17 cellular contexts compared by ENCODE assay signal in genomic region chr22:24053481-24054226, GRCh38. TPM values are rescaled to one million over a fixed set of nuclear protein-coding genes. Genes with fewer than 3 reads are reported as not detected.
DNase-seq lines count a peak whose midpoint lies in the region; ATAC-seq, FAIRE-seq and TF ChIP-seq lines count a peak whose summit lies in the region.
"Had no signal": no experiment of that assay in that cellular context is flagged by ENCODE, and none has a peak within 500 bp of the region (broad histone marks: within the 10 kb centered on the region; RNA-seq: fewer than 3 reads in every experiment).

No MANE protein-coding gene starts in this region.

- CTCF ChIA-PET in activated CD8-positive, alpha-beta T cell treated with anti-CD3 and anti-CD28 coated beads, Interleukin-2, amount 10 ng/mL, durations not matched to agents 7 days and 5 days (lab: Charles Lee) = no interaction called here
- CTCF ChIA-PET in activated CD8-positive, alpha-beta T cell treated with anti-CD3 and anti-CD28 coated beads for 36 hours (lab: Charles Lee) = no interaction called here
- CTCF ChIA-PET in IMR-90 (lab: Yijun Ruan, JAX) = no interaction called here

- no peak for DNase-seq in activated CD8-positive, alpha-beta T cell treated with anti-CD3 and anti-CD28 coated beads, Interleukin-2, amount 10 ng/mL, durations not matched to agents 7 days and 5 days
- no peak for DNase-seq in activated CD8-positive, alpha-beta T cell treated with anti-CD3 and anti-CD28 coated beads for 36 hours
- no peak for DNase-seq in IMR-90
- no peak for DNase-seq in astrocyte (ENCODE audit: low read depth)
- no peak for DNase-seq in stimulated activated CD4-positive, alpha-beta T cell treated with anti-CD3 and anti-CD28 coated beads, Interleukin-4, amount 100 ng/mL, for 1 hour
- no peak for DNase-seq in activated gamma-delta T cell (lab: John Stamatoyannopoulos, UW)
- DNase-seq: activated CD4-positive, alpha-beta T cell treated with anti-CD3 and anti-CD28 coated beads, Interleukin-2, amount 10 ng/mL, durations not matched to agents 24 days and 14 days; activated effector memory CD4-positive, alpha-beta T cell treated with Interleukin-2 at 50 U/mL for 16 hours; islet precursor cell; NCI-H1105; NCI-H526 treated with DMSO at 0.1 percent for 48 hours; upper lobe of left lung had no signal

- no peaks in the 10 kb centered on the region for H3K27me3 Mint-ChIP-seq in activated CD8-positive, alpha-beta T cell treated with anti-CD3 and anti-CD28 coated beads, Interleukin-2, amount 10 ng/mL, durations not matched to agents 7 days and 5 days (ENCODE audit: low read depth)
- H3K27me3 Mint-ChIP-seq in activated CD8-positive, alpha-beta T cell treated with anti-CD3 and anti-CD28 coated beads for 36 hours = no peaks in the 10 kb centered on the region
- H3K27me3 Mint-ChIP-seq in astrocyte (ENCODE audit: low read depth, unreplicated experiment) = no peaks in the 10 kb centered on the region
- H3K27me3 Mint-ChIP-seq in stimulated activated memory B cell treated with anti-CD40 and anti-IgM and Interleukin-4, amounts not matched to agents 10 μg/mL and 1 μg/mL and 100 μg/mL, for 72 hours = no peaks in the 10 kb centered on the region
- H3K27me3 Mint-ChIP-seq: activated CD4-positive, alpha-beta T cell treated with anti-CD3 and anti-CD28 coated beads, Interleukin-2, amount 10 ng/mL, durations not matched to agents 24 days and 14 days; central memory CD8-positive, alpha-beta T cell had no signal

- H3K4me3 Mint-ChIP-seq in activated CD8-positive, alpha-beta T cell treated with anti-CD3 and anti-CD28 coated beads, Interleukin-2, amount 10 ng/mL, durations not matched to agents 7 days and 5 days = no peak overlapping the region
- H3K4me3 Mint-ChIP-seq in activated CD8-positive, alpha-beta T cell treated with anti-CD3 and anti-CD28 coated beads for 36 hours = no peak overlapping the region
- H3K4me3 Mint-ChIP-seq in astrocyte (ENCODE audit: unreplicated experiment) = no peak overlapping the region
- no peak overlapping the region for H3K4me3 Mint-ChIP-seq in stimulated activated memory B cell treated with anti-CD40 and anti-IgM and Interleukin-4, amounts not matched to agents 10 μg/mL and 1 μg/mL and 100 μg/mL, for 72 hours
- H3K4me3 Mint-ChIP-seq: activated CD4-positive, alpha-beta T cell treated with anti-CD3 and anti-CD28 coated beads, Interleukin-2, amount 10 ng/mL, durations not matched to agents 24 days and 14 days; central memory CD8-positive, alpha-beta T cell; nephron had no signal

- peak overlapping the region; percentile 77 for H3K4ac ChIP-seq in IMR-90 (ENCODE audit: low read depth, low read length)

- H3K27ac Mint-ChIP-seq in activated CD8-positive, alpha-beta T cell treated with anti-CD3 and anti-CD28 coated beads, Interleukin-2, amount 10 ng/mL, durations not matched to agents 7 days and 5 days = peak overlapping the region; percentile 44
- H3K27ac Mint-ChIP-seq in activated CD8-positive, alpha-beta T cell treated with anti-CD3 and anti-CD28 coated beads for 36 hours = no peak overlapping the region
- H3K27ac Mint-ChIP-seq in astrocyte (ENCODE audit: unreplicated experiment) = peak overlapping the region; percentile 9
- peak overlapping the region; percentile 79 for H3K27ac Mint-ChIP-seq in stimulated activated memory B cell treated with anti-CD40 and anti-IgM and Interleukin-4, amounts not matched to agents 10 μg/mL and 1 μg/mL and 100 μg/mL, for 72 hours
- H3K27ac Mint-ChIP-seq: activated CD4-positive, alpha-beta T cell treated with anti-CD3 and anti-CD28 coated beads, Interleukin-2, amount 10 ng/mL, durations not matched to agents 24 days and 14 days; nephron had no signal

- no peaks in the 10 kb centered on the region for H3K27me3 ChIP-seq in IMR-90 (ENCODE audit: control insufficient read depth, insufficient read depth, low read length)
- H3K27me3 ChIP-seq in astrocyte (ENCODE audit: insufficient read depth, low read length) = no peaks in the 10 kb centered on the region
- H3K27me3 ChIP-seq: upper lobe of left lung had no signal

- no peaks in the 10 kb centered on the region for H3K4me1 Mint-ChIP-seq in activated CD8-positive, alpha-beta T cell treated with anti-CD3 and anti-CD28 coated beads, Interleukin-2, amount 10 ng/mL, durations not matched to agents 7 days and 5 days (ENCODE audit: low read depth)
- no peaks in the 10 kb centered on the region for H3K4me1 Mint-ChIP-seq in activated CD8-positive, alpha-beta T cell treated with anti-CD3 and anti-CD28 coated beads for 36 hours (ENCODE audit: low read depth)
- H3K4me1 Mint-ChIP-seq in astrocyte (ENCODE audit: low read depth, unreplicated experiment) = peaks cover 23% of the 10 kb centered on the region
- H3K4me1 Mint-ChIP-seq in stimulated activated memory B cell treated with anti-CD40 and anti-IgM and Interleukin-4, amounts not matched to agents 10 μg/mL and 1 μg/mL and 100 μg/mL, for 72 hours = peaks cover 12% of the 10 kb centered on the region
- H3K4me1 Mint-ChIP-seq: activated CD4-positive, alpha-beta T cell treated with anti-CD3 and anti-CD28 coated beads, Interleukin-2, amount 10 ng/mL, durations not matched to agents 24 days and 14 days; central memory CD8-positive, alpha-beta T cell; nephron had no signal

- no peak for TF ChIP-seq RAD21 in IMR-90 (IDR thresholded peaks at IDR 0.05; ENCODE audit: low read length)

- peak overlapping the region; percentile 92 for H2AK9ac ChIP-seq in IMR-90 (replicated peaks; ENCODE audit: low read depth, low read length, poor library complexity)

- peak overlapping the region; percentile 58 for H3K14ac ChIP-seq in IMR-90 (replicated peaks; ENCODE audit: low read depth, low read length)

- peak overlapping the region; percentile 44; the same call in 1 of the 2 replicates for H4K5ac ChIP-seq in IMR-90 (ENCODE audit: low read depth, low read length)

- H3K56ac ChIP-seq in IMR-90 (ENCODE audit: extremely low read depth, insufficient read depth, low read length) = no peak overlapping the region

- H3K9ac ChIP-seq in IMR-90 (ENCODE audit: low read depth, low read length) (no peak overlapping the region), astrocyte (ENCODE audit: low read length) (no peak overlapping the region)

- H3K27ac ChIP-seq in IMR-90 (ENCODE audit: insufficient read depth, low read length) (no peak overlapping the region), astrocyte (ENCODE audit: low read depth, low read length) (no peak overlapping the region)
- H3K27ac ChIP-seq: upper lobe of left lung had no signal

- no peak for ATAC-seq in activated CD8-positive, alpha-beta T cell treated with anti-CD3 and anti-CD28 coated beads, Interleukin-2, amount 10 ng/mL, durations not matched to agents 7 days and 5 days
- no peak for ATAC-seq in activated CD8-positive, alpha-beta T cell treated with anti-CD3 and anti-CD28 coated beads for 36 hours
- ATAC-seq in IMR-90 (ENCODE audit: low read depth) = peak; percentile 60
- ATAC-seq in stimulated activated memory B cell treated with anti-CD40 and anti-IgM and Interleukin-4, amounts not matched to agents 10 μg/mL and 1 μg/mL and 100 μg/mL, for 72 hours = peak; percentile 91
- no peak for ATAC-seq in HG02938 (IDR thresholded peaks at IDR 0.05; ENCODE audit: unreplicated experiment)

- in situ Hi-C loops in IMR-90 (cut with MboI; ENCODE audit: low sequenced_read_pairs) = no loop called here

- H3K4me1 ChIP-seq in IMR-90 (ENCODE audit: control insufficient read depth, insufficient read depth, low read length) (peaks cover 18% of the 10 kb centered on the region), astrocyte (ENCODE audit: insufficient read depth, low read length) (peaks cover 14% of the 10 kb centered on the region)
- H3K4me1 ChIP-seq: upper lobe of left lung had no signal

- H2AFZ ChIP-seq in IMR-90 (replicated peaks; ENCODE audit: low read length, poor library complexity) (peak overlapping the region; percentile 41), astrocyte (ENCODE audit: low read depth, low read length) (no peak overlapping the region)

- H3K9me3 Mint-ChIP-seq in activated CD8-positive, alpha-beta T cell treated with anti-CD3 and anti-CD28 coated beads, Interleukin-2, amount 10 ng/mL, durations not matched to agents 7 days and 5 days (ENCODE audit: insufficient read depth) = no peaks in the 10 kb centered on the region
- H3K9me3 Mint-ChIP-seq in activated CD8-positive, alpha-beta T cell treated with anti-CD3 and anti-CD28 coated beads for 36 hours = no peaks in the 10 kb centered on the region
- H3K9me3 Mint-ChIP-seq in astrocyte (ENCODE audit: unreplicated experiment) = no peaks in the 10 kb centered on the region
- no peaks in the 10 kb centered on the region for H3K9me3 Mint-ChIP-seq in stimulated activated memory B cell treated with anti-CD40 and anti-IgM and Interleukin-4, amounts not matched to agents 10 μg/mL and 1 μg/mL and 100 μg/mL, for 72 hours
- H3K9me3 Mint-ChIP-seq: activated CD4-positive, alpha-beta T cell treated with anti-CD3 and anti-CD28 coated beads, Interleukin-2, amount 10 ng/mL, durations not matched to agents 24 days and 14 days; central memory CD8-positive, alpha-beta T cell; nephron had no signal

- H3K36me3 ChIP-seq in IMR-90 (ENCODE audit: control insufficient read depth, insufficient read depth, low read length) (peaks cover 39% of the 10 kb centered on the region), astrocyte (ENCODE audit: insufficient read depth, low read length) (peaks cover 7% of the 10 kb centered on the region)

- H3K9me3 ChIP-seq in IMR-90 (ENCODE audit: control insufficient read depth, insufficient read depth, low read length) = no peaks in the 10 kb centered on the region
- no peaks in the 10 kb centered on the region for H3K9me3 ChIP-seq in astrocyte (ENCODE audit: insufficient read depth, low read depth, low read length)
- H3K9me3 ChIP-seq: upper lobe of left lung had no signal

- intact Hi-C loops in activated CD8-positive, alpha-beta T cell treated with anti-CD3 and anti-CD28 coated beads for 36 hours (cut with micrococcal nuclease) = no loop called here
- intact Hi-C loops in IMR-90 (cut with micrococcal nuclease) = no loop called here

- H3K36me3 Mint-ChIP-seq in activated CD8-positive, alpha-beta T cell treated with anti-CD3 and anti-CD28 coated beads, Interleukin-2, amount 10 ng/mL, durations not matched to agents 7 days and 5 days (ENCODE audit: low read depth) = peaks cover 61% of the 10 kb centered on the region
- H3K36me3 Mint-ChIP-seq in activated CD8-positive, alpha-beta T cell treated with anti-CD3 and anti-CD28 coated beads for 36 hours (ENCODE audit: low read depth) = peaks cover 46% of the 10 kb centered on the region
- peaks cover 30% of the 10 kb centered on the region for H3K36me3 Mint-ChIP-seq in astrocyte (ENCODE audit: low read depth, unreplicated experiment)
- H3K36me3 Mint-ChIP-seq in stimulated activated memory B cell treated with anti-CD40 and anti-IgM and Interleukin-4, amounts not matched to agents 10 μg/mL and 1 μg/mL and 100 μg/mL, for 72 hours = peaks cover 62% of the 10 kb centered on the region

- H3K18ac ChIP-seq in IMR-90 (ENCODE audit: low read depth, low read length) = peak overlapping the region; percentile 32; the same call in 1 of the 2 replicates

- TF ChIP-seq POLR2A in IMR-90 (IDR thresholded peaks at IDR 0.05; ENCODE audit: low read depth, low read length) = no peak

- no TSS peak for BruUV-seq in IMR-90 (replicated peaks; lab: Mats Ljungman, UMichigan)

- H4K20me1 ChIP-seq in IMR-90 (ENCODE audit: insufficient read depth, low read length) (no peaks in the 10 kb centered on the region), astrocyte (ENCODE audit: insufficient read depth, low read length) (peaks cover 52% of the 10 kb centered on the region)

- FAIRE-seq in astrocyte (lab: Jason Lieb, UNC) = no peak
- FAIRE-seq: A204.1 had no signal

- H4K8ac ChIP-seq in IMR-90 (ENCODE audit: low read depth in 2 of 2, low read length in 2 of 2) = peak overlapping the region; percentile 15 to 71; a peak in 3 of 4 replicates

- H3K4me3 ChIP-seq in IMR-90 (ENCODE audit: insufficient read depth, low read depth, low read length) = no peak overlapping the region
- no peak overlapping the region for H3K4me3 ChIP-seq in astrocyte (ENCODE audit: insufficient read depth, low read depth, low read length)
- H3K4me3 ChIP-seq: upper lobe of left lung had no signal

- peak overlapping the region; percentile 74 for H2AK5ac ChIP-seq in IMR-90 (ENCODE audit: low read depth, low read length)

- H2BK20ac ChIP-seq in IMR-90 (ENCODE audit: low read depth, low read length) = peak overlapping the region; percentile 36; the same call in 1 of the 2 replicates

- peaks cover 25% of the 10 kb centered on the region for H3K9me1 ChIP-seq in IMR-90 (ENCODE audit: insufficient read depth, low read length)

- 88% methylated on average over 6 of the region's 10 CpGs; no CpG with 5 or more reads in 1 of the 2 experiments for WGBS in IMR-90 (ENCODE audit: extremely low coverage in 2 of 2, insufficient read length in 1 of 2), 2 experiments

- POLR2A ChIA-PET in activated CD8-positive, alpha-beta T cell treated with anti-CD3 and anti-CD28 coated beads, Interleukin-2, amount 10 ng/mL, durations not matched to agents 7 days and 5 days (lab: Charles Lee) = no interaction called here
- POLR2A ChIA-PET in activated CD8-positive, alpha-beta T cell treated with anti-CD3 and anti-CD28 coated beads for 36 hours (lab: Charles Lee) = interaction anchor here (1.0 kb wide), 1 partner anchor 21 kb away, joined by 3 read pairs; no protein-coding TSS in a partner anchor
- POLR2A ChIA-PET in IMR-90 (lab: Charles Lee; ENCODE audit: unreplicated experiment) = no interaction called here

- H3K4me2 ChIP-seq in IMR-90 (ENCODE audit: low read depth, low read length) (no peak overlapping the region; the same call in 1 of the 2 replicates), astrocyte (ENCODE audit: low read length) (peak overlapping the region; percentile 20)

- H3K23ac ChIP-seq in IMR-90 (ENCODE audit: low read depth, low read length) = peak overlapping the region; percentile 6

- H2BK120ac ChIP-seq in IMR-90 (ENCODE audit: low read depth, low read length) = peak overlapping the region; percentile 35

- peak overlapping the region; percentile 37; the same call in 2 of the 3 replicates for H2BK15ac ChIP-seq in IMR-90 (ENCODE audit: low read depth, low read length)

- peak overlapping the region; percentile 77 for H2BK5ac ChIP-seq in IMR-90 (ENCODE audit: low read depth, low read length, poor library complexity, severe bottlenecking)

- no peaks in the 10 kb centered on the region for H3K79me2 ChIP-seq in astrocyte (ENCODE audit: insufficient read depth, low read length)

- dilution Hi-C loops in IMR-90 (cut with HindIII; ENCODE audit: low sequenced_read_pairs, unreplicated experiment) = no loop called here

- TF ChIP-seq CTCF in activated CD8-positive, alpha-beta T cell treated with anti-CD3 and anti-CD28 coated beads for 36 hours (IDR thresholded peaks at IDR 0.05) = no peak
- TF ChIP-seq CTCF in IMR-90 (conservative IDR thresholded peaks at IDR 0.05; ENCODE audit: low read depth, low read length) (no peak), astrocyte (IDR thresholded peaks at IDR 0.05; ENCODE audit: insufficient read depth, low read depth, low read length) (no peak)

- peak overlapping the region; percentile 75 for H4K91ac ChIP-seq in IMR-90 (ENCODE audit: insufficient read depth, low read depth, low read length)

- peaks cover 0 to 17% of the 10 kb centered on the region in 2 experiments; a peak in 3 of 4 replicates for H3K79me1 ChIP-seq in IMR-90 (ENCODE audit: low read depth in 1 of 2, low read length in 2 of 2)

RNA-seq across cellular contexts. Expression of gene CABIN1, which starts 42.5 kb away (rescaled TPM):
- total RNA-seq in activated CD8-positive, alpha-beta T cell treated with anti-CD3 and anti-CD28 coated beads, Interleukin-2, amount 10 ng/mL, durations not matched to agents 7 days and 5 days = 100 to 1,000 TPM; 147 to 159 TPM
- 100 to 1,000 TPM; 118 to 125 TPM for total RNA-seq in activated CD8-positive, alpha-beta T cell treated with anti-CD3 and anti-CD28 coated beads for 36 hours
- 21.3 and 21.4 TPM in 2 replicates for total RNA-seq in IMR-90 (2012; rRNA removed)
- polyA plus RNA-seq in IMR-90 (2012; rRNA removed) = 23.3 and 27.6 TPM in 2 replicates
- polyA plus RNA-seq in IMR-90 (2012; cell fraction: cytosol; rRNA removed) = 15.0 and 15.4 TPM in 2 replicates
- polyA plus RNA-seq in IMR-90 (2012; cell fraction: nucleus; rRNA removed; ENCODE audit: low replicate concordance) = 67.4 and 133 TPM in 2 replicates
- 46.3 and 50.2 TPM in 2 replicates for total RNA-seq in astrocyte

RNA-seq across cellular contexts. Expression of gene GSTT4, which starts 48.4 kb away (rescaled TPM):
- not detected for total RNA-seq in activated CD8-positive, alpha-beta T cell treated with anti-CD3 and anti-CD28 coated beads, Interleukin-2, amount 10 ng/mL, durations not matched to agents 7 days and 5 days
- not detected for total RNA-seq in activated CD8-positive, alpha-beta T cell treated with anti-CD3 and anti-CD28 coated beads for 36 hours
- total RNA-seq in IMR-90 (2012; rRNA removed) (not detected in 2 replicates), astrocyte (not detected in 2 replicates)
- polyA plus RNA-seq in IMR-90 (2012; rRNA removed) = not detected in 2 replicates
- polyA plus RNA-seq in IMR-90 (2012; cell fraction: cytosol; rRNA removed) = not detected in 2 replicates
- not detected in 2 replicates for polyA plus RNA-seq in IMR-90 (2012; cell fraction: nucleus; rRNA removed; ENCODE audit: low replicate concordance)
- total RNA-seq: activated CD4-positive, alpha-beta T cell treated with anti-CD3 and anti-CD28 coated beads, Interleukin-2, amount 10 ng/mL, durations not matched to agents 24 days and 14 days; upper lobe of left lung had no signal

Comparison
In these comparisons a context has a peak if more than half of its experiments do, and no peak if none do; other contexts are left out.
1. ATAC-seq: peak in IMR-90 (single experiment) and stimulated activated memory B cell treated with anti-CD40 and anti-IgM and Interleukin-4, amounts not matched to agents 10 μg/mL and 1 μg/mL and 100 μg/mL, for 72 hours (single experiment); none in activated CD8-positive, alpha-beta T cell treated with anti-CD3 and anti-CD28 coated beads, Interleukin-2, amount 10 ng/mL, durations not matched to agents 7 days and 5 days (single experiment), activated CD8-positive, alpha-beta T cell treated with anti-CD3 and anti-CD28 coated beads for 36 hours (single experiment) and HG02938 (single experiment).